ENCODE assay signal across 35 cellular contexts in the genomic region with DNA sequence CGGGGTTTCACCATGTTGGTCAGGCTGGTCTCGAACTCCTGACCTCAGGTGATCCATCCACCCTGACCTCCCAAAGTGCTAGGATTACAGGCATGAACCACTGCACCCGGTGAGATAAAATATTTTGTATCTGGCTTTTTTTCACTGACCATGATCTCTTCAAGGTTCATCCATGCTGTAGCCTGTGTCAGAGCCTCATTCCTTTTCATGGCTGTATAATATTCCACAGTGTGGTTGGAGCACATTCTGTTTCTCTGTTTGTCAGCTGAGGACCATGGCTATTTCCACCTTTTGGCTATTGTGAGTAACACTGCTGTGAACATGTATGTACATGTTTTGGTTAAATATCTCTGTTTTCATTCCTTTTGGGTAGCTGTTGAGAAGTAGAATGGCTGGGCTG.
"Had no signal": no experiment of that assay in that cellular context is flagged by ENCODE, and none has a peak within 500 bp of the region (broad histone marks: within the 10 kb centered on the region; RNA-seq: fewer than 3 reads in every experiment).

No MANE protein-coding gene starts in this region.

- H3K36me3 ChIP-seq: MG63 had no signal

- H3K9me3 ChIP-seq: MG63 had no signal

- H3K4me3 ChIP-seq: MG63 had no signal

- H3K27me3 ChIP-seq: MG63 had no signal

- DNase-seq: Kasumi-1, MG63, MM.1S, MV-4-11, NCI-H1048, NCI-H1092, NCI-H1092 treated with DMSO at 0.1 percent for 48 hours, NCI-H1105, NCI-H1105 treated with DMSO at 0.1 percent for 48 hours, NCI-H1417, NCI-H1417 treated with DMSO at 0.1 percent for 48 hours, NCI-H1436, NCI-H1436 treated with DMSO at 0.1 percent for 48 hours, NCI-H146, NCI-H1694, NCI-H1694 treated with DMSO at 0.1 percent for 48 hours, NCI-H187, NCI-H187 treated with DMSO at 0.1 percent for 48 hours, NCI-H1930, NCI-H2029, NCI-H2029 treated with DMSO at 0.1 percent for 48 hours, NCI-H2081, NCI-H2081 treated with DMSO at 0.1 percent for 48 hours, NCI-H2107, NCI-H2171, NCI-H2171 treated with DMSO at 0.1 percent for 48 hours, NCI-H2227 treated with DMSO at 0.1 percent for 48 hours, NCI-H226, NCI-H345, NCI-H446, NCI-H446 treated with DMSO at 0.1 percent for 48 hours, NCI-H510A, NCI-H510A treated with DMSO at 0.1 percent for 48 hours, NCI-H524, NCI-H524 treated with DMSO at 0.1 percent for 48 hours had no signal
